ENCODE assay signal across 25 cellular contexts in the genomic region with DNA sequence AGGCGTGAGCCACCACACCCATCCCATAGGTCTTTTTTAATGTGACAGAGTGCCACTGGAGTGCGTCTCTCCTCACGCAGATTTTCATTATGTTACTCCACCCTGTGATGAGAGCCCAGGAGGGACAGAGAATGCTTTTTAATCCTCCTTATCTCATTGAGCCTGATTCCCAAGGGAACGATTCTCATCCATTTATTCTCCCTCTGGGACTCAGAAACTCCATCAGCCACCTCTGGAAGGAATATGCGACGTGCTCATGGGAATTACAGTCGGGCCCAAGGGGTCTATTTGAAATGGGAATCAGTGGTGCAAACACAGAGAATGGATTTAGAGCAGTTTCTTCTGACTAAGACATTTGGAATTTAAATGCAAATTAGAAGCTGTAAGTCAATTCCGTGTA.
"Had no signal": no experiment of that assay in that cellular context is flagged by ENCODE, and none has a peak within 500 bp of the region (broad histone marks: within the 10 kb centered on the region; RNA-seq: fewer than 3 reads in every experiment).

No MANE protein-coding gene starts in this region.

- H3K27ac ChIP-seq: brain microvascular endothelial cell, gastrocnemius medialis, hepatocyte, neural progenitor cell, parathyroid adenoma, psoas muscle, testis had no signal

- H3K27me3 ChIP-seq: brain microvascular endothelial cell, gastrocnemius medialis, neural progenitor cell, testis had no signal

- H3K9me3 ChIP-seq: gastrocnemius medialis, psoas muscle, testis had no signal

- H3K4me1 ChIP-seq: gastrocnemius medialis, neural progenitor cell, parathyroid adenoma, psoas muscle, testis had no signal

- DNase-seq: activated CD4-positive, alpha-beta T cell treated with anti-CD3 and anti-CD28 coated beads for 4 hours; activated CD4-positive, alpha-beta T cell treated with anti-CD3 and anti-CD28 coated beads, Interleukin-2, amount 50 U/mL, for 4 hours; activated effector memory CD4-positive, alpha-beta T cell treated with Interleukin-2 at 50 U/mL for 16 hours; activated naive CD4-positive, alpha-beta T cell treated with anti-CD3 and anti-CD28 coated beads for 36 hours; activated naive CD8-positive, alpha-beta T cell treated with anti-CD3 and anti-CD28 coated beads, Interleukin-2, amount 10 ng/mL, durations not matched to agents 7 days and 5 days; brain microvascular endothelial cell; cortex of kidney; effector memory CD8-positive, alpha-beta T cell; erythroblast; gastrocnemius medialis; islet precursor cell; left cardiac atrium; mammary epithelial cell; midbrain; naive thymus-derived CD8-positive, alpha-beta T cell; occipital lobe; psoas muscle; right cardiac atrium; stimulated activated CD4-positive, alpha-beta T cell treated with anti-CD3 and anti-CD28 coated beads, Interleukin-15, amount 100 ng/mL, for 24 hours; stimulated activated naive CD4-positive, alpha-beta T cell treated with Interleukin-2 at 50 U/mL for 16 hours; testis; trophoblast cell had no signal

- H3K36me3 ChIP-seq: brain microvascular endothelial cell, gastrocnemius medialis, neural progenitor cell had no signal

- ATAC-seq: effector memory CD8-positive, alpha-beta T cell; gastrocnemius medialis; left cardiac atrium; naive thymus-derived CD8-positive, alpha-beta T cell; psoas muscle; right cardiac atrium had no signal

- H3K4me3 ChIP-seq: gastrocnemius medialis, hepatocyte, neural progenitor cell, psoas muscle, testis had no signal
